11 cellular contexts compared by ENCODE assay signal in the genomic region with DNA sequence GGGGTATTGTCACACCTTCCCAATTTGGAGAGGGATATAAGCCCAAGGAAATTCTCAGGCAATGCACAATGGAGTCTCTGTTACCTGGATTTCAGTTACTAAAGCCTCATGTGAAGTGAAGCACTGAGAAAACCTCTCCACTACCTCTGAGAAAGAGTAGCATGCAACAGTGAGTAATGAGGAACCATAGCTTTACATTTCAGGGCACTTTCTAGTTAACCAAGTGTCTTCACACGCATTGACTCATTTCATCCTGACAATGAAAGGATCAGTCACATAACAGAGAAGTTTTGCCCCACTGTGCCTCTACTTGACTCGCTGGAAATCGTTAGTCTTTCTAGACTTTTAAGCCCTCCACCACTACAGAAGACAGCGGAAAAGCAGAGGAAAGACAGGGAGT.
A peak's percentile ranks its signal among the peaks of the same experiment; 100 is the strongest.
DNase-seq lines count a peak whose midpoint lies in the region; ATAC-seq and TF ChIP-seq lines count a peak whose summit lies in the region.
"Had no signal": no experiment of that assay in that cellular context is flagged by ENCODE, and none has a peak within 500 bp of the region (broad histone marks: within the 10 kb centered on the region; RNA-seq: fewer than 3 reads in every experiment).

No MANE protein-coding gene starts in this region.

- ATAC-seq in GM19324 (IDR thresholded peaks at IDR 0.05; ENCODE audit: low FRiP score, unreplicated experiment) (peak; percentile 33), HG02759 (IDR thresholded peaks at IDR 0.05; ENCODE audit: unreplicated experiment) (peak; percentile 56), HG03469 (IDR thresholded peaks at IDR 0.05; ENCODE audit: unreplicated experiment) (peak; percentile 65), Right ventricle myocardium superior (ENCODE audit: poor library complexity) (no peak)

- H3K4me1 ChIP-seq in mammary epithelial cell (ENCODE audit: insufficient read depth, low read length): peaks cover 8% of the 10 kb centered on the region

- 93% methylated on average over 4 of the region's 4 CpGs for WGBS in mammary epithelial cell (ENCODE audit: low coverage, missing lambda C conversion rate)

- no peaks in the 10 kb centered on the region for H4K20me1 ChIP-seq in mammary epithelial cell (ENCODE audit: insufficient read depth, low read length)

- H3K4me3 ChIP-seq in GM12865 (ENCODE audit: low read depth, low read length) (no peak overlapping the region), mammary epithelial cell (replicated peaks in 1 of 3; ENCODE audit: insufficient read depth in 1 of 3, low read depth in 2 of 3, low read length in 3 of 3) (no peak overlapping the region)
- H3K4me3 ChIP-seq: SJSA1 had no signal

- H3K79me2 ChIP-seq in mammary epithelial cell (ENCODE audit: insufficient read depth, low read length): no peaks in the 10 kb centered on the region

- H3K9ac ChIP-seq in mammary epithelial cell (ENCODE audit: insufficient read depth, low read length): no peak overlapping the region

- H3K36me3 ChIP-seq in mammary epithelial cell (ENCODE audit: insufficient read depth, low read length): no peaks in the 10 kb centered on the region
- H3K36me3 ChIP-seq: SJSA1 had no signal

- in situ Hi-C loops in mammary epithelial cell (cut with MboI; ENCODE audit: low sequenced_read_pairs in 2 of 2): no loop called here

- H3K4me2 ChIP-seq in mammary epithelial cell (ENCODE audit: insufficient read depth, low read depth, low read length): no peak overlapping the region

- TF ChIP-seq CTCF in GM12865 (IDR thresholded peaks at IDR 0.05; ENCODE audit: insufficient read depth, low read depth, low read length, missing control alignments): no peak
- no peak for TF ChIP-seq CTCF in mammary epithelial cell (conservative IDR thresholded peaks at IDR 0.05 in 1 of 2, IDR thresholded peaks at IDR 0.05 in 1 of 2; ENCODE audit: extremely low read depth in 1 of 2, insufficient read depth in 1 of 2, low read depth in 1 of 2, low read length in 2 of 2)

- H2AFZ ChIP-seq in mammary epithelial cell (ENCODE audit: low read depth, low read length): no peak overlapping the region

- CTCF ChIA-PET in mammary epithelial cell (lab: Charles Lee; ENCODE audit: low non-redundant PET): no interaction called here

- DNase-seq in GM12865 (ENCODE audit: low read depth): peak; percentile 90
- DNase-seq in NCI-H345 (lab: John Stamatoyannopoulos, UW): no peak
- no peak for DNase-seq in activated CD4-positive, CD25-positive, alpha-beta regulatory T cell (lab: John Stamatoyannopoulos, UW)
- no peak for DNase-seq in mammary epithelial cell
- no peak for DNase-seq in Right ventricle myocardium superior
- DNase-seq: activated CD4-positive, alpha-beta T cell treated with anti-CD3 and anti-CD28 coated beads, Interleukin-2, amount 50 U/mL, for 48 hours; NCI-H2107 had no signal

- H3K27me3 ChIP-seq in mammary epithelial cell (ENCODE audit: insufficient read depth, low read length): no peaks in the 10 kb centered on the region
- H3K27me3 ChIP-seq: SJSA1 had no signal

- H3K9me3 ChIP-seq in mammary epithelial cell (replicated peaks; ENCODE audit: insufficient read depth, low read length): no peaks in the 10 kb centered on the region
- H3K9me3 ChIP-seq: SJSA1 had no signal

- dilution Hi-C loops in mammary epithelial cell (cut with HindIII; ENCODE audit: low sequenced_read_pairs): no loop called here

- intact Hi-C loops in mammary epithelial cell (cut with micrococcal nuclease): no loop called here
- intact Hi-C loops in Right ventricle myocardium superior (cut with DNase I): no loop called here

- H3K27ac ChIP-seq in mammary epithelial cell (ENCODE audit: insufficient read depth, low read depth, low read length): no peak overlapping the region
- H3K27ac ChIP-seq: SJSA1 had no signal

- no TSS peak for BruUV-seq in mammary epithelial cell (replicated peaks; lab: Mats Ljungman, UMichigan)
